19 cellular contexts compared by ENCODE assay signal in genomic region chr16:85825326-85825725, GRCh38. TPM values are rescaled to one million over a fixed set of nuclear protein-coding genes. Genes with fewer than 3 reads are reported as not detected.
A peak's percentile ranks its signal among the peaks of the same experiment; 100 is the strongest.
DNase-seq lines count a peak whose midpoint lies in the region; ATAC-seq and TF ChIP-seq lines count a peak whose summit lies in the region.
"Had no signal": no experiment of that assay in that cellular context is flagged by ENCODE, and none has a peak within 500 bp of the region (broad histone marks: within the 10 kb centered on the region; RNA-seq: fewer than 3 reads in every experiment).

No MANE protein-coding gene starts in this region.

- no peaks in the 10 kb centered on the region for H3K36me3 Mint-ChIP-seq in progenitor cell of endocrine pancreas (ENCODE audit: insufficient read depth)
- H3K36me3 Mint-ChIP-seq in effector memory CD8-positive, alpha-beta T cell (ENCODE audit: insufficient read depth), result no peaks in the 10 kb centered on the region

- H3K4me3 ChIP-seq in GM06990 (replicated peaks; ENCODE audit: low read depth, low read length) (no peak overlapping the region), HEK293 (ENCODE audit: low read depth, low read length) (no peak overlapping the region), brain microvascular endothelial cell (ENCODE audit: low read depth, low read length) (no peak overlapping the region)
- H3K4me3 ChIP-seq in effector memory CD4-positive, alpha-beta T cell (ENCODE audit: insufficient read depth, low read depth, low read length, poor library complexity, severe bottlenecking), result no peak overlapping the region
- H3K4me3 ChIP-seq: ovary, SK-N-MC had no signal

- H3K4me3 Mint-ChIP-seq in progenitor cell of endocrine pancreas (ENCODE audit: low read depth), result no peak overlapping the region
- no peak overlapping the region for H3K4me3 Mint-ChIP-seq in effector memory CD8-positive, alpha-beta T cell
- H3K4me3 Mint-ChIP-seq: activated CD4-positive, alpha-beta T cell treated with anti-CD3 and anti-CD28 coated beads, Interleukin-2, amount 10 ng/mL, durations not matched to agents 7 days and 5 days had no signal

- no peak overlapping the region for H3K27ac Mint-ChIP-seq in progenitor cell of endocrine pancreas
- H3K27ac Mint-ChIP-seq in effector memory CD8-positive, alpha-beta T cell, result no peak overlapping the region
- H3K27ac Mint-ChIP-seq: activated CD4-positive, alpha-beta T cell treated with anti-CD3 and anti-CD28 coated beads, Interleukin-2, amount 10 ng/mL, durations not matched to agents 7 days and 5 days had no signal

- TF ChIP-seq CTCF in GM06990 (IDR thresholded peaks at IDR 0.05; ENCODE audit: insufficient read depth, low read length, poor library complexity, severe bottlenecking) (peak; percentile 53), HEK293 (tag by site-specific recombination; IDR thresholded peaks at IDR 0.05) (peak; percentile 32; the same call in 1 of the 2 replicates), brain microvascular endothelial cell (IDR thresholded peaks at IDR 0.05; ENCODE audit: low read depth, low read length, missing control alignments) (peak; percentile 21), progenitor cell of endocrine pancreas (IDR thresholded peaks at IDR 0.05; ENCODE audit: unreplicated experiment) (peak; percentile 38)

- POLR2A ChIA-PET in HEK293 (lab: Yijun Ruan, JAX), result no interaction called here

- no peak for ATAC-seq in effector memory CD8-positive, alpha-beta T cell (replicated peaks)
- ATAC-seq in GM18498 (IDR thresholded peaks at IDR 0.05; ENCODE audit: unreplicated experiment), result no peak
- ATAC-seq: foreskin keratinocyte had no signal

- CTCF ChIA-PET in HEK293 (lab: Yijun Ruan, JAX), result no interaction called here

- DNase-seq in GM06990 (ENCODE audit: extremely low read depth, insufficient read length) (no peak), brain microvascular endothelial cell (no peak), progenitor cell of endocrine pancreas (ENCODE audit: low spot score, unreplicated experiment) (no peak), NCI-H2171 (lab: John Stamatoyannopoulos, UW) (no peak)
- DNase-seq in effector memory CD4-positive, alpha-beta T cell, result no peak
- DNase-seq in effector memory CD8-positive, alpha-beta T cell, result no peak
- DNase-seq: activated CD4-positive, alpha-beta T cell treated with anti-CD3 and anti-CD28 coated beads, Interleukin-2, amount 10 ng/mL, durations not matched to agents 7 days and 5 days; activated naive CD4-positive, alpha-beta T cell treated with Interleukin-2 at 50 U/mL for 16 hours; activated T-cell treated with anti-CD3 and anti-CD28 coated beads for 4 hours; AML-193; anterior cingulate cortex; foreskin keratinocyte; NCI-H2081 treated with DMSO at 0.1 percent for 48 hours; NCI-H524 treated with DMSO at 0.1 percent for 48 hours; ovary; stimulated activated CD4-positive, alpha-beta T cell treated with anti-CD3 and anti-CD28 coated beads, Interleukin-4, amount 100 ng/mL, for 1 hour had no signal

- H3K36me3 ChIP-seq in GM06990 (ENCODE audit: control insufficient read depth, insufficient read depth, low read length), result no peaks in the 10 kb centered on the region
- no peaks in the 10 kb centered on the region for H3K36me3 ChIP-seq in HEK293 (ENCODE audit: control insufficient read depth in 2 of 2, insufficient read depth in 1 of 2, low read length in 2 of 2)
- no peaks in the 10 kb centered on the region for H3K36me3 ChIP-seq in brain microvascular endothelial cell (replicated peaks)
- no peaks in the 10 kb centered on the region for H3K36me3 ChIP-seq in effector memory CD4-positive, alpha-beta T cell (ENCODE audit: control insufficient read depth, insufficient read depth, low read length)
- H3K36me3 ChIP-seq: ovary had no signal

- H3K27me3 ChIP-seq in GM06990 (replicated peaks; ENCODE audit: control insufficient read depth, insufficient read depth, low read length), result no peaks in the 10 kb centered on the region
- H3K27me3 ChIP-seq in brain microvascular endothelial cell (replicated peaks), result peaks cover 7% of the 10 kb centered on the region
- H3K27me3 ChIP-seq in effector memory CD4-positive, alpha-beta T cell (replicated peaks; ENCODE audit: control insufficient read depth, insufficient read depth, low read length, poor library complexity, severe bottlenecking), result peaks cover 4% of the 10 kb centered on the region
- H3K27me3 ChIP-seq: ovary had no signal

- H3K27me3 Mint-ChIP-seq in progenitor cell of endocrine pancreas, result peaks cover 12% of the 10 kb centered on the region
- H3K27me3 Mint-ChIP-seq in effector memory CD8-positive, alpha-beta T cell, result peaks cover 0 to 13% of the 10 kb centered on the region in 2 donors

- no peaks in the 10 kb centered on the region for H3K4me1 Mint-ChIP-seq in progenitor cell of endocrine pancreas (ENCODE audit: low read depth)
- H3K4me1 Mint-ChIP-seq in effector memory CD8-positive, alpha-beta T cell (ENCODE audit: low read depth in 2 of 2), result peaks cover 6 to 7% of the 10 kb centered on the region in 2 donors

- H3K27ac ChIP-seq in HEK293 (ENCODE audit: extremely low read depth, low read depth, low read length), result no peak overlapping the region
- no peak overlapping the region for H3K27ac ChIP-seq in brain microvascular endothelial cell
- no peak overlapping the region for H3K27ac ChIP-seq in effector memory CD4-positive, alpha-beta T cell (ENCODE audit: insufficient read depth, low read length, poor library complexity, severe bottlenecking)
- H3K27ac ChIP-seq: foreskin keratinocyte, ovary, SK-N-MC had no signal

- in situ Hi-C loops in brain microvascular endothelial cell (cut with HindIII; ENCODE audit: low pct_ligation_motif_present, low sequenced_read_pairs), result no loop called here

- no peaks in the 10 kb centered on the region for H3K4me1 ChIP-seq in HEK293 (ENCODE audit: control insufficient read depth, insufficient read depth, low read length)
- H3K4me1 ChIP-seq in effector memory CD4-positive, alpha-beta T cell (ENCODE audit: control insufficient read depth, insufficient read depth, low read length, poor library complexity, severe bottlenecking), result no peaks in the 10 kb centered on the region
- H3K4me1 ChIP-seq: foreskin keratinocyte had no signal

- H3K9me3 ChIP-seq in HEK293 (ENCODE audit: control insufficient read depth, insufficient read depth, low read depth, low read length), result no peaks in the 10 kb centered on the region
- no peaks in the 10 kb centered on the region for H3K9me3 ChIP-seq in effector memory CD4-positive, alpha-beta T cell (ENCODE audit: control insufficient read depth, low read length)
- H3K9me3 ChIP-seq: ovary had no signal

- H3K9me3 Mint-ChIP-seq in progenitor cell of endocrine pancreas (ENCODE audit: low read depth), result no peaks in the 10 kb centered on the region
- H3K9me3 Mint-ChIP-seq in effector memory CD8-positive, alpha-beta T cell, result no peaks in the 10 kb centered on the region

TF ChIP-seq in HEK293, 187 proteins besides CTCF, POLR2A, EP300 and RAD21:
- TF ChIP-seq ZNF768 (tag by site-specific recombination; IDR thresholded peaks at IDR 0.05) (no peak), ZBTB17 (tag by site-specific recombination; IDR thresholded peaks at IDR 0.05) (no peak), ZNF155 (tag by site-specific recombination; IDR thresholded peaks at IDR 0.05) (no peak), KLF10 (tag by site-specific recombination; IDR thresholded peaks at IDR 0.05) (no peak), ZNF404 (tag by site-specific recombination; IDR thresholded peaks at IDR 0.05) (no peak), ZNF701 (tag by site-specific recombination; IDR thresholded peaks at IDR 0.05) (no peak), ZBTB21 (tag by site-specific recombination; IDR thresholded peaks at IDR 0.05) (no peak), ZNF23 (tag by site-specific recombination; IDR thresholded peaks at IDR 0.05; ENCODE audit: borderline replicate concordance) (no peak), ZNF341 (tag by site-specific recombination; IDR thresholded peaks at IDR 0.05; ENCODE audit: low read depth) (no peak), ZNF350 (tag by site-specific recombination; IDR thresholded peaks at IDR 0.05) (no peak), ZNF629 (tag by site-specific recombination; IDR thresholded peaks at IDR 0.05) (no peak), ZBTB6 (tag by site-specific recombination; IDR thresholded peaks at IDR 0.05) (no peak), ZBTB48 (tag by site-specific recombination; IDR thresholded peaks at IDR 0.05) (no peak), ZNF677 (tag by site-specific recombination; IDR thresholded peaks at IDR 0.05) (no peak), KLF16 (tag by site-specific recombination; IDR thresholded peaks at IDR 0.05) (no peak), ZNF776 (tag by site-specific recombination; IDR thresholded peaks at IDR 0.05; ENCODE audit: borderline replicate concordance) (no peak), GLI4 (tag by site-specific recombination; IDR thresholded peaks at IDR 0.05) (no peak), ZNF76 (tag by site-specific recombination; IDR thresholded peaks at IDR 0.05; ENCODE audit: borderline replicate concordance, low read depth) (no peak), ZNF24 (tag by site-specific recombination; IDR thresholded peaks at IDR 0.05) (no peak)
- TF ChIP-seq, protein P1, sequence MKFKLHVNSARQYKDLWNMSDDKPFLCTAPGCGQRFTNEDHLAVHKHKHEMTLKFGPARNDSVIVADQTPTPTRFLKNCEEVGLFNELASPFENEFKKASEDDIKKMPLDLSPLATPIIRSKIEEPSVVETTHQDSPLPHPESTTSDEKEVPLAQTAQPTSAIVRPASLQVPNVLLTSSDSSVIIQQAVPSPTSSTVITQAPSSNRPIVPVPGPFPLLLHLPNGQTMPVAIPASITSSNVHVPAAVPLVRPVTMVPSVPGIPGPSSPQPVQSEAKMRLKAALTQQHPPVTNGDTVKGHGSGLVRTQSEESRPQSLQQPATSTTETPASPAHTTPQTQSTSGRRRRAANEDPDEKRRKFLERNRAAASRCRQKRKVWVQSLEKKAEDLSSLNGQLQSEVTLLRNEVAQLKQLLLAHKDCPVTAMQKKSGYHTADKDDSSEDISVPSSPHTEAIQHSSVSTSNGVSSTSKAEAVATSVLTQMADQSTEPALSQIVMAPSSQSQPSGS (tag by site-specific recombination; IDR thresholded peaks at IDR 0.05; ENCODE audit: low read depth), result no peak

RNA-seq across cellular contexts. Expression of gene COX4I1, which starts 25.8 kb away (rescaled TPM):
- 466 and 513 TPM in 2 replicates for total RNA-seq in progenitor cell of endocrine pancreas

RNA-seq across cellular contexts. Expression of gene EMC8, which starts 26.0 kb away (rescaled TPM):
- total RNA-seq in progenitor cell of endocrine pancreas, result 45.2 and 48.7 TPM in 2 replicates
